In genomic region chr1:210151063-210151672, GRCh38 we compare ENCODE assay signal across 19 cellular contexts.
"Had no signal": no experiment of that assay in that cellular context is flagged by ENCODE, and none has a peak within 500 bp of the region (broad histone marks: within the 10 kb centered on the region; RNA-seq: fewer than 3 reads in every experiment).

No MANE protein-coding gene starts in this region.

- FAIRE-seq: kidney had no signal

- H3K4me3 ChIP-seq: gastroesophageal sphincter, heart left ventricle, right atrium auricular region, upper lobe of right lung had no signal

- H3K4me3 Mint-ChIP-seq: activated naive CD8-positive, alpha-beta T cell; activated T-cell treated with anti-CD3 and anti-CD28 coated beads, Interleukin-2, amount 50 U/mL, for 72 hours; neural crest cell had no signal

- H3K36me3 ChIP-seq: gastroesophageal sphincter, heart left ventricle, right atrium auricular region, upper lobe of right lung, WERI-Rb-1 had no signal

- H3K27ac Mint-ChIP-seq: activated naive CD8-positive, alpha-beta T cell; activated T-cell treated with anti-CD3 and anti-CD28 coated beads, Interleukin-2, amount 50 U/mL, for 72 hours had no signal

- ATAC-seq: activated T-cell treated with anti-CD3 and anti-CD28 coated beads, Interleukin-2, amount 50 U/mL, for 72 hours; esophagus mucosa; gastroesophageal sphincter; heart left ventricle; left ventricle myocardium superior; upper lobe of right lung had no signal

- H3K4me1 ChIP-seq: gastroesophageal sphincter, heart left ventricle, right atrium auricular region, upper lobe of right lung had no signal

- H3K27me3 ChIP-seq: gastroesophageal sphincter, right atrium auricular region, upper lobe of right lung had no signal

- DNase-seq: activated CD4-positive, alpha-beta T cell treated with anti-CD3 and anti-CD28 coated beads for 1 hour; activated CD4-positive, alpha-beta T cell treated with anti-CD3 and anti-CD28 coated beads, Interleukin-2, amount 50 U/mL, for 4 hours; activated gamma-delta T cell; activated T-cell treated with anti-CD3 and anti-CD28 coated beads, Interleukin-2, amount 50 U/mL, for 72 hours; effector CD8-positive, alpha-beta T cell; heart left ventricle; kidney; left ventricle myocardium superior; stimulated activated CD4-positive, alpha-beta T cell treated with anti-CD3 and anti-CD28 coated beads, Interleukin-12 subunit alpha, Interleukin-12 subunit beta, amount 100 ng/mL, for 4 hours; stimulated activated CD4-positive, alpha-beta T cell treated with anti-CD3 and anti-CD28 coated beads, Interleukin-1b, Interleukin-23, amount 100 ng/mL, for 48 hours; stimulated activated CD8-positive, alpha-beta memory T cell treated with anti-CD3 and anti-CD28 coated beads, Interleukin-4, amount 100 ng/mL, for 48 hours; stimulated activated naive CD4-positive, alpha-beta T cell; upper lobe of right lung; WERI-Rb-1 had no signal

- H3K9me3 ChIP-seq: gastroesophageal sphincter, heart left ventricle, right atrium auricular region, upper lobe of right lung had no signal

- H3K9me3 Mint-ChIP-seq: activated T-cell treated with anti-CD3 and anti-CD28 coated beads, Interleukin-2, amount 50 U/mL, for 72 hours; neural crest cell had no signal

- H3K36me3 Mint-ChIP-seq: activated naive CD8-positive, alpha-beta T cell had no signal

- H3K27ac ChIP-seq: gastroesophageal sphincter, heart left ventricle, right atrium auricular region, upper lobe of right lung, WERI-Rb-1 had no signal

- H3K4me1 Mint-ChIP-seq: neural crest cell had no signal
